ENCODE assay signal across 1 cellular context in the genomic region with DNA sequence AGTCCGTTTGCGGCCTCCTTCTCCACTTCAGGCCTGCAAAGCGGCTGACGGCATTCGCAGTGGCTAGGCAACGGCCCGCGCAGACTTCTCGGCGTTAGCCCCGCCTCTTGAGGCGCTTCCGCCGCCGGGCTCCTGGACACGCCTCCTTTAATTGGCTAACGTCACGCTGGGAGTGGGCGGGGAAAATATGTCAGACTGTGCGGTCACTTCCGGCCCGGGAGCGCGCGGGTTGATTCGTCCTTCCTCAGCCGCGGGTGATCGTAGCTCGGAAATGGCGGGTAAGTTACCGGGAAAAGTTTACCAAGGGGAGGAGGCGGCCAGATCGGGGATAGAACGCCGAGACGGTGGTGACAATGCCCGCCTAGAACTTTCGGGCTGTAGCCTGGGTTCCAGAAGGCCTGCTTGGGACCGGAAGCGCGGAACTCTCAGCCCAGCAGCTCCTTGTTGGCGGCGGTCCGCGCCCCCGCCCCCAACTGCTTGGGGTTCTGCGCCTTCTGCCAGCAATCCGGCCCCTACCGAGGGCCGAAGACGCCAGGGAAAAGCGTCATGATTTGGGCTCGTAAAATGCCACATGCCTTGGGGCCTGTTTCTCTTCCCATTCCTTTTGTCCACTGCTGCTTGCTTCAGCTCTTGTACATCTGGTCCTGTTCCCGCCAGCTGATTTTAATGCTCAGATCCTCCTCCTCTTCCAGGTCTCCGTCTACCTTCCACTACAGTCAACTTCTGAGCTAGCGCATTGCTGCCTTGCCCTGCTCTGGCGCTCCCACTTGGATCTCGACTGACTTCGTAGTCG.
TF ChIP-seq lines count a peak whose summit lies in the region.

A gene with protein sequence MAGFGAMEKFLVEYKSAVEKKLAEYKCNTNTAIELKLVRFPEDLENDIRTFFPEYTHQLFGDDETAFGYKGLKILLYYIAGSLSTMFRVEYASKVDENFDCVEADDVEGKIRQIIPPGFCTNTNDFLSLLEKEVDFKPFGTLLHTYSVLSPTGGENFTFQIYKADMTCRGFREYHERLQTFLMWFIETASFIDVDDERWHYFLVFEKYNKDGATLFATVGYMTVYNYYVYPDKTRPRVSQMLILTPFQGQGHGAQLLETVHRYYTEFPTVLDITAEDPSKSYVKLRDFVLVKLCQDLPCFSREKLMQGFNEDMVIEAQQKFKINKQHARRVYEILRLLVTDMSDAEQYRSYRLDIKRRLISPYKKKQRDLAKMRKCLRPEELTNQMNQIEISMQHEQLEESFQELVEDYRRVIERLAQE (plus strand): TSS at position 232 of the 793 bp plus-strand sequence. CDS start 40 bp downstream, at position 272.

TF ChIP-seq in SK-N-SH treated with all-trans-retinoic acid at 6 μM for 48 hours, 23 proteins besides CTCF, POLR2A, EP300 and RAD21 (continued from another document):
- TF ChIP-seq OSR1 (CRISPR knock-in tag; IDR thresholded peaks at IDR 0.05), result no peak
- TF ChIP-seq ZFP3 (CRISPR knock-in tag; IDR thresholded peaks at IDR 0.05), result no peak
- TF ChIP-seq ZNF70 (CRISPR knock-in tag; IDR thresholded peaks at IDR 0.05), result no peak
- TF ChIP-seq ESRRG (CRISPR knock-in tag; IDR thresholded peaks at IDR 0.05), result no peak
